ENCODE assay signal across 32 cellular contexts in the genomic region with DNA sequence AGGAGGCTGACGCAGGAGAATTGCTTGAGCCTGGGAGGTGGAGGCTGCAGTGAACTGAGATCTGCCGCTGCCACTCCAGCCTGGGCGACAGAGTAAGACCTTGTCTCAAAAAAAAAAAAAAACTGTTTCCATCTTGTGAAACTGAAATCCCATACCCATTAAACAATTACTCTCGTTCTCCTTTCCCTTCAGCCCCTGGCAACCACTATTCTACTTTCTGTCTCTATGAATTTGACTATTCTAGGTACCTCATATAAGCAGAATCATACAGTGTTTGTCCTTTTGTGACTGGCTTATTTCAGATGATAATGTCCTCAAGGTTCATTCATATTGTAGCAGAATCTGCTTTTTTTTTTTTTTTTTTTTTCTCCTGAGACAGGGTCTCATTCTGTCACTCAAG.
"Had no signal": no experiment of that assay in that cellular context is flagged by ENCODE, and none has a peak within 500 bp of the region (broad histone marks: within the 10 kb centered on the region; RNA-seq: fewer than 3 reads in every experiment).

No MANE protein-coding gene starts in this region.

- H3K27me3 ChIP-seq: left lung, pancreas, suprapubic skin, tibial artery, upper lobe of right lung had no signal

- H3K9me3 ChIP-seq: left lung, lower lobe of right lung, pancreas, prostate gland, suprapubic skin, thoracic aorta, tibial artery, upper lobe of right lung had no signal

- H3K27ac Mint-ChIP-seq: immature natural killer cell; naive thymus-derived CD8-positive, alpha-beta T cell; stimulated activated naive B cell treated with anti-CD40 and anti-IgM and Interleukin-4, amounts not matched to agents 10 μg/mL and 1 μg/mL and 100 μg/mL, for 72 hours had no signal

- FAIRE-seq: islet of Langerhans, kidney, pancreas, urothelium cell line had no signal

- H3K4me1 ChIP-seq: pancreas, prostate gland had no signal

- ATAC-seq: left colon; left lung; lower lobe of right lung; naive thymus-derived CD8-positive, alpha-beta T cell; pancreas; right cardiac atrium; sciatic nerve; stimulated activated naive B cell treated with anti-CD40 and anti-IgM and Interleukin-4, amounts not matched to agents 10 μg/mL and 1 μg/mL and 100 μg/mL, for 72 hours; stimulated activated naive CD8-positive, alpha-beta T cell treated with anti-CD3 and anti-CD28 coated beads, Interleukin-15, Interleukin-2, amounts not matched to agents 100 U/mL and 50 U/mL, for 24 hours; upper lobe of right lung had no signal

- H3K9me3 Mint-ChIP-seq: immature natural killer cell; naive thymus-derived CD8-positive, alpha-beta T cell; nephron; neural crest cell; stimulated activated naive B cell treated with anti-CD40 and anti-IgM and Interleukin-4, amounts not matched to agents 10 μg/mL and 1 μg/mL and 100 μg/mL, for 72 hours had no signal

- H3K27me3 Mint-ChIP-seq: naive thymus-derived CD8-positive, alpha-beta T cell; stimulated activated naive B cell treated with anti-CD40 and anti-IgM and Interleukin-4, amounts not matched to agents 10 μg/mL and 1 μg/mL and 100 μg/mL, for 72 hours had no signal

- H3K27ac ChIP-seq: left lung, lower lobe of right lung, pancreas, prostate gland, skin epidermis, suprapubic skin, thoracic aorta, tibial artery, upper lobe of right lung had no signal

- H3K4me3 ChIP-seq: left lung, lower lobe of right lung, pancreas, prostate gland, skin epidermis, suprapubic skin, thoracic aorta, tibial artery, upper lobe of right lung had no signal

- DNase-seq: hippocampal formation; immature natural killer cell; kidney; left colon; left lung; lower lobe of right lung; mammary epithelial cell; mesenchymal stem cell; naive thymus-derived CD8-positive, alpha-beta T cell; nucleus accumbens; pancreas; posterior cingulate gyrus; retina; right cardiac atrium; stimulated activated CD4-positive, alpha-beta T cell treated with anti-CD3 and anti-CD28 coated beads, Interleukin-12 subunit alpha, Interleukin-12 subunit beta, amount 100 ng/mL, for 4 hours; stimulated activated CD4-positive, alpha-beta T cell treated with anti-CD3 and anti-CD28 coated beads, Interleukin-15, amount 100 ng/mL, for 24 hours; stimulated activated CD4-positive, alpha-beta T cell treated with anti-CD3 and anti-CD28 coated beads, Interleukin-2, amount 100 ng/mL, for 24 hours; stimulated activated CD4-positive, alpha-beta T cell treated with anti-CD3 and anti-CD28 coated beads, Interleukin-4, amount 100 ng/mL, for 1 hour; stimulated activated naive B cell treated with anti-CD40 and anti-IgM and Interleukin-4, amounts not matched to agents 10 μg/mL and 1 μg/mL and 100 μg/mL, for 72 hours; stimulated activated naive CD8-positive, alpha-beta T cell treated with anti-CD3 and anti-CD28 coated beads, Interleukin-15, Interleukin-2, amounts not matched to agents 100 U/mL and 50 U/mL, for 24 hours; tibial artery; trophoblast cell; upper lobe of right lung had no signal

- H3K4me3 Mint-ChIP-seq: immature natural killer cell; naive thymus-derived CD8-positive, alpha-beta T cell; nephron; neural crest cell; stimulated activated naive B cell treated with anti-CD40 and anti-IgM and Interleukin-4, amounts not matched to agents 10 μg/mL and 1 μg/mL and 100 μg/mL, for 72 hours had no signal

- H3K36me3 ChIP-seq: left lung, lower lobe of right lung, pancreas, prostate gland, suprapubic skin, thoracic aorta, tibial artery, upper lobe of right lung had no signal
